1 cellular context compared by ENCODE assay signal in genomic region chrX:24153175-24153795, GRCh38.
TF ChIP-seq lines count a peak whose summit lies in the region.

No MANE protein-coding gene starts in this region.

TF ChIP-seq in HepG2, 621 proteins besides CTCF, POLR2A, EP300 and RAD21:
- TF ChIP-seq CEBPZ (IDR thresholded peaks at IDR 0.05; ENCODE audit: low read length) (no peak), KMT2B (CRISPR knock-in tag; IDR thresholded peaks at IDR 0.05) (no peak), ZNF800 (CRISPR knock-in tag; IDR thresholded peaks at IDR 0.05) (no peak), PTBP1 (IDR thresholded peaks at IDR 0.05; ENCODE audit: low read depth, low read length, poor library complexity, severe bottlenecking) (no peak), RORA (CRISPR knock-in tag; IDR thresholded peaks at IDR 0.05) (no peak), ZNF362 (CRISPR knock-in tag; IDR thresholded peaks at IDR 0.05; ENCODE audit: borderline replicate concordance) (no peak), ZNF10 (CRISPR knock-in tag; IDR thresholded peaks at IDR 0.05; ENCODE audit: borderline replicate concordance, low read depth) (no peak), ATF5 (CRISPR knock-in tag; IDR thresholded peaks at IDR 0.05; ENCODE audit: low read depth) (no peak), ZNF552 (CRISPR knock-in tag; IDR thresholded peaks at IDR 0.05; ENCODE audit: borderline replicate concordance) (no peak), ZNF33A (CRISPR knock-in tag; IDR thresholded peaks at IDR 0.05; ENCODE audit: borderline replicate concordance) (no peak), ZNF207 (IDR thresholded peaks at IDR 0.05; ENCODE audit: borderline replicate concordance) (no peak), ZNF468 (CRISPR knock-in tag; IDR thresholded peaks at IDR 0.05) (no peak), MXD1 (CRISPR knock-in tag; IDR thresholded peaks at IDR 0.05) (no peak), GATAD2A (CRISPR knock-in tag; IDR thresholded peaks at IDR 0.05) (no peak), ZNF782 (CRISPR knock-in tag; IDR thresholded peaks at IDR 0.05; ENCODE audit: borderline replicate concordance) (no peak), ZNF124 (CRISPR knock-in tag; IDR thresholded peaks at IDR 0.05) (no peak), SKI (IDR thresholded peaks at IDR 0.05; ENCODE audit: partially characterized antibody) (no peak), CAMTA2 (CRISPR knock-in tag; IDR thresholded peaks at IDR 0.05; ENCODE audit: borderline replicate concordance) (no peak), ZNF441 (CRISPR knock-in tag; IDR thresholded peaks at IDR 0.05; ENCODE audit: borderline replicate concordance) (no peak)
